Comparison of ENCODE assay signal across 19 cellular contexts in genomic region chr2:205593891-205594290, GRCh38.
"Had no signal": no experiment of that assay in that cellular context is flagged by ENCODE, and none has a peak within 500 bp of the region (broad histone marks: within the 10 kb centered on the region; RNA-seq: fewer than 3 reads in every experiment).

No MANE protein-coding gene starts in this region.

- H3K4me1 ChIP-seq: gastrocnemius medialis, thyroid gland had no signal

- H3K4me3 ChIP-seq: dorsolateral prefrontal cortex, gastrocnemius medialis, lung, SK-N-MC, thyroid gland had no signal

- H3K27ac ChIP-seq: dorsolateral prefrontal cortex, gastrocnemius medialis, SK-N-MC, thyroid gland, WERI-Rb-1 had no signal

- H3K9me3 ChIP-seq: gastrocnemius medialis, thyroid gland had no signal

- H3K36me3 ChIP-seq: gastrocnemius medialis, thyroid gland, WERI-Rb-1 had no signal

- H3K27me3 ChIP-seq: gastrocnemius medialis, thyroid gland had no signal

- ATAC-seq: effector memory CD8-positive, alpha-beta T cell; esophagus mucosa; gastrocnemius medialis; left colon; naive thymus-derived CD8-positive, alpha-beta T cell had no signal

- DNase-seq: activated CD8-positive, alpha-beta memory T cell treated with anti-CD3 and anti-CD28 coated beads, Interleukin-2, amount 50 U/mL, for 4 hours; activated naive CD4-positive, alpha-beta T cell treated with Interleukin-2 at 50 U/mL for 16 hours; activated naive CD8-positive, alpha-beta T cell treated with anti-CD3 and anti-CD28 coated beads, Interleukin-2, amount 10 ng/mL, durations not matched to agents 7 days and 5 days; activated T-cell treated with anti-CD3 and anti-CD28 coated beads, Interleukin-2, amount 50 U/mL, for 24 hours; central memory CD4-positive, alpha-beta T cell; dorsolateral prefrontal cortex; effector memory CD8-positive, alpha-beta T cell; gastrocnemius medialis; head of caudate nucleus; islet precursor cell; left colon; naive thymus-derived CD8-positive, alpha-beta T cell; stimulated activated CD4-positive, alpha-beta T cell treated with anti-CD3 and anti-CD28 coated beads, Interleukin-12 subunit alpha, Interleukin-12 subunit beta, amount 100 ng/mL, for 4 hours; substantia nigra; thyroid gland; WERI-Rb-1 had no signal
